ENCODE assay signal across 17 cellular contexts in genomic region chr11:78667462-78667861, GRCh38.
"Had no signal": no experiment of that assay in that cellular context is flagged by ENCODE, and none has a peak within 500 bp of the region (broad histone marks: within the 10 kb centered on the region; RNA-seq: fewer than 3 reads in every experiment).

No MANE protein-coding gene starts in this region.

- H3K4me3 ChIP-seq: heart left ventricle, ovary, smooth muscle cell had no signal

- H3K4me1 Mint-ChIP-seq: naive thymus-derived CD4-positive, alpha-beta T cell; nephron progenitor cell had no signal

- H3K36me3 ChIP-seq: heart left ventricle, ovary had no signal

- ATAC-seq: esophagus mucosa; heart left ventricle; left colon; naive thymus-derived CD4-positive, alpha-beta T cell; right cardiac atrium had no signal

- H3K9me3 ChIP-seq: heart left ventricle, ovary had no signal

- H3K9me3 Mint-ChIP-seq: nephron progenitor cell, type B pancreatic cell had no signal

- H3K27ac ChIP-seq: heart left ventricle, ovary had no signal

- FAIRE-seq: endometrium, frontal cortex, urothelium cell line had no signal

- H3K4me2 ChIP-seq: smooth muscle cell had no signal

- H3K4me1 ChIP-seq: heart left ventricle had no signal

- H3K4me3 Mint-ChIP-seq: naive thymus-derived CD4-positive, alpha-beta T cell; nephron progenitor cell; type B pancreatic cell had no signal

- H3K27ac Mint-ChIP-seq: naive thymus-derived CD4-positive, alpha-beta T cell; nephron progenitor cell; type B pancreatic cell had no signal

- H3K36me3 Mint-ChIP-seq: naive thymus-derived CD4-positive, alpha-beta T cell had no signal

- DNase-seq: effector memory CD4-positive, alpha-beta T cell; heart left ventricle; hippocampal formation; left colon; mesendoderm; naive thymus-derived CD4-positive, alpha-beta T cell; nephron progenitor cell; ovary; right cardiac atrium; stimulated activated CD4-positive, alpha-beta T cell treated with anti-CD3 and anti-CD28 coated beads, Interleukin-2, amount 100 ng/mL, for 48 hours; stimulated activated naive CD4-positive, alpha-beta T cell treated with Interleukin-2 at 50 U/mL for 16 hours had no signal

- H3K27me3 ChIP-seq: heart left ventricle, ovary had no signal

- H3K27me3 Mint-ChIP-seq: type B pancreatic cell had no signal
